In genomic region chr4:109795059-109795458, GRCh38 we compare ENCODE assay signal across 1 cellular context.
TF ChIP-seq lines count a peak whose summit lies in the region.

No MANE protein-coding gene starts in this region.

TF ChIP-seq in H1, 55 proteins besides CTCF, POLR2A, EP300 and RAD21:
- TF ChIP-seq SIRT6 (IDR thresholded peaks at IDR 0.05; ENCODE audit: low read length): no peak
- no peak for TF ChIP-seq SIX5 (IDR thresholded peaks at IDR 0.05; ENCODE audit: low read depth, low read length)
- TF ChIP-seq GTF2F1 (IDR thresholded peaks at IDR 0.05; ENCODE audit: borderline replicate concordance, low read depth, low read length): no peak
- no peak for TF ChIP-seq ATF2 (IDR thresholded peaks at IDR 0.05; ENCODE audit: low read length)
- TF ChIP-seq NRF1 (IDR thresholded peaks at IDR 0.05; ENCODE audit: low read depth, low read length): no peak
- TF ChIP-seq JUN (IDR thresholded peaks at IDR 0.05; ENCODE audit: low read depth, low read length): no peak
- TF ChIP-seq SRF (IDR thresholded peaks at IDR 0.05; ENCODE audit: low read depth, low read length): no peak
- no peak for TF ChIP-seq TCF12 (IDR thresholded peaks at IDR 0.05; ENCODE audit: low read depth, low read length)
- no peak for TF ChIP-seq RFX5 (IDR thresholded peaks at IDR 0.05; ENCODE audit: borderline replicate concordance, low read depth, low read length)
- TF ChIP-seq EZH2 (IDR thresholded peaks at IDR 0.05; ENCODE audit: low read depth, low read length, severe bottlenecking): no peak
- no peak for TF ChIP-seq NANOG (IDR thresholded peaks at IDR 0.05; ENCODE audit: insufficient read depth, low read depth, low read length, poor library complexity, severe bottlenecking)
- no peak for TF ChIP-seq CBX5 (IDR thresholded peaks at IDR 0.05; ENCODE audit: low read depth, low read length)
- TF ChIP-seq RXRA (IDR thresholded peaks at IDR 0.05; ENCODE audit: insufficient read depth, low read depth, low read length): no peak
- TF ChIP-seq ASH2L (IDR thresholded peaks at IDR 0.05; ENCODE audit: low read length): no peak
TF ChIP-seq in H1: peak in this region for 0.
